1 cellular context compared by ENCODE assay signal in genomic region chr14:102090713-102091112, GRCh38.
TF ChIP-seq lines count a peak whose summit lies in the region.

No MANE protein-coding gene starts in this region.

TF ChIP-seq in HepG2, 621 proteins besides CTCF, POLR2A, EP300 and RAD21:
- no peak for TF ChIP-seq ZNF768 (CRISPR knock-in tag; IDR thresholded peaks at IDR 0.05)
- TF ChIP-seq, protein P1, sequence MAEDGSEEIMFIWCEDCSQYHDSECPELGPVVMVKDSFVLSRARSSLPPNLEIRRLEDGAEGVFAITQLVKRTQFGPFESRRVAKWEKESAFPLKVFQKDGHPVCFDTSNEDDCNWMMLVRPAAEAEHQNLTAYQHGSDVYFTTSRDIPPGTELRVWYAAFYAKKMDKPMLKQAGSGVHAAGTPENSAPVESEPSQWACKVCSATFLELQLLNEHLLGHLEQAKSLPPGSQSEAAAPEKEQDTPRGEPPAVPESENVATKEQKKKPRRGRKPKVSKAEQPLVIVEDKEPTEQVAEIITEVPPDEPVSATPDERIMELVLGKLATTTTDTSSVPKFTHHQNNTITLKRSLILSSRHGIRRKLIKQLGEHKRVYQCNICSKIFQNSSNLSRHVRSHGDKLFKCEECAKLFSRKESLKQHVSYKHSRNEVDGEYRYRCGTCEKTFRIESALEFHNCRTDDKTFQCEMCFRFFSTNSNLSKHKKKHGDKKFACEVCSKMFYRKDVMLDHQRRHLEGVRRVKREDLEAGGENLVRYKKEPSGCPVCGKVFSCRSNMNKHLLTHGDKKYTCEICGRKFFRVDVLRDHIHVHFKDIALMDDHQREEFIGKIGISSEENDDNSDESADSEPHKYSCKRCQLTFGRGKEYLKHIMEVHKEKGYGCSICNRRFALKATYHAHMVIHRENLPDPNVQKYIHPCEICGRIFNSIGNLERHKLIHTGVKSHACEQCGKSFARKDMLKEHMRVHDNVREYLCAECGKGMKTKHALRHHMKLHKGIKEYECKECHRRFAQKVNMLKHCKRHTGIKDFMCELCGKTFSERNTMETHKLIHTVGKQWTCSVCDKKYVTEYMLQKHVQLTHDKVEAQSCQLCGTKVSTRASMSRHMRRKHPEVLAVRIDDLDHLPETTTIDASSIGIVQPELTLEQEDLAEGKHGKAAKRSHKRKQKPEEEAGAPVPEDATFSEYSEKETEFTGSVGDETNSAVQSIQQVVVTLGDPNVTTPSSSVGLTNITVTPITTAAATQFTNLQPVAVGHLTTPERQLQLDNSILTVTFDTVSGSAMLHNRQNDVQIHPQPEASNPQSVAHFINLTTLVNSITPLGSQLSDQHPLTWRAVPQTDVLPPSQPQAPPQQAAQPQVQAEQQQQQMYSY (CRISPR knock-in tag; IDR thresholded peaks at IDR 0.05): peak; percentile 81
